ENCODE assay signal across 14 cellular contexts in the genomic region with DNA sequence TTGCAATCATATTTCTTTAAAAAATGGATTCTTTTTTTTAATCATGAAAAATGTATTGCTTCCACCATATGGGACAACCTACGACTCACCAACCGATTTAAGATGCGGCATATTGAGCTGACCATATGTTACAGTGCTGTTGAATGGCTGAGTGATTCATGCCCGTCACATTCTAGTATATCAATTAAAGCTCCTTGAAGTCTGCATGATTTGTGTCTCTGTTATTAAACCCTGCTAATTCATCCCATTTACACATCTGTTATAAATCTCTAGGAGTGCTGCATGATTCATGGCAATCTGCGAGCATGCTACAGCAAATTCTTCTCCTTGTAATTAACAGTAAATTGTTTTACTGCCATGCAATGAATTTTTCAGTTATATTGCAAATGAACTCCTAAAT.
DNase-seq lines count a peak whose midpoint lies in the region; ATAC-seq and FAIRE-seq lines count a peak whose summit lies in the region.
"Had no signal": no experiment of that assay in that cellular context is flagged by ENCODE, and none has a peak within 500 bp of the region (broad histone marks: within the 10 kb centered on the region; RNA-seq: fewer than 3 reads in every experiment).

No MANE protein-coding gene starts in this region.

- H3K4me3 ChIP-seq in SJCRH30 (peak overlapping the region; percentile 23), iPS-18c (ENCODE audit: insufficient read depth, low read depth, low read length) (peak overlapping the region; percentile 10; the same call in 1 of the 2 replicates)
- H3K4me3 ChIP-seq: breast epithelium had no signal

- H3K4me1 ChIP-seq in SJCRH30, result peaks cover 44% of the 10 kb centered on the region
- H3K4me1 ChIP-seq: breast epithelium had no signal

- H3K27me3 ChIP-seq in SJCRH30, result no peaks in the 10 kb centered on the region
- H3K27me3 ChIP-seq: breast epithelium had no signal

- peak overlapping the region; percentile 28; the same call in 1 of the 2 replicates for H3K27ac ChIP-seq in SJCRH30
- H3K27ac ChIP-seq: breast epithelium had no signal

- FAIRE-seq in HTR-8/SVneo (lab: Jason Lieb, UNC) (no peak), RCC 7860 (lab: Jason Lieb, UNC) (no peak)

- H3K9me3 ChIP-seq in SJCRH30 (replicated peaks) (no peaks in the 10 kb centered on the region), iPS-18c (ENCODE audit: control insufficient read depth, insufficient read depth, low read length) (no peaks in the 10 kb centered on the region)
- H3K9me3 ChIP-seq: breast epithelium had no signal

- DNase-seq in D341Med (ENCODE audit: low spot score) (peak; percentile 31), HTR-8/SVneo (ENCODE audit: insufficient read length, low spot score) (peak; percentile 2), SJCRH30 (no peak), HK-2 (ENCODE audit: unreplicated experiment) (no peak), RCC 7860 (ENCODE audit: low spot score) (no peak)
- no peak for DNase-seq in activated naive CD4-positive, alpha-beta T cell (lab: John Stamatoyannopoulos, UW)
- DNase-seq: activated CD4-positive, alpha-beta T cell treated with anti-CD3 and anti-CD28 coated beads for 4 hours; AML-193; stimulated activated CD4-positive, alpha-beta T cell treated with anti-CD3 and anti-CD28 coated beads, Interleukin-4, amount 100 ng/mL, for 1 hour; stimulated activated naive CD4-positive, alpha-beta T cell had no signal

- ATAC-seq in HG03342 (IDR thresholded peaks at IDR 0.05; ENCODE audit: unreplicated experiment), result no peak
- ATAC-seq: activated T-helper 17 cell treated with anti-CD3 and anti-CD28 coated beads, Interleukin-2, amount 50 U/mL, for 72 hours had no signal

- no peaks in the 10 kb centered on the region for H3K36me3 ChIP-seq in SJCRH30
- H3K36me3 ChIP-seq: breast epithelium had no signal

Comparison
In these comparisons a context has a peak if more than half of its experiments do, and no peak if none do; other contexts are left out.
1. DNase-seq: peak in D341Med (single experiment) and HTR-8/SVneo (single experiment); none in SJCRH30 (0 of 2), HK-2 (single experiment), activated naive CD4-positive, alpha-beta T cell (0 of 4) and RCC 7860 (single experiment).